1 cellular context compared by ENCODE assay signal in the genomic region with DNA sequence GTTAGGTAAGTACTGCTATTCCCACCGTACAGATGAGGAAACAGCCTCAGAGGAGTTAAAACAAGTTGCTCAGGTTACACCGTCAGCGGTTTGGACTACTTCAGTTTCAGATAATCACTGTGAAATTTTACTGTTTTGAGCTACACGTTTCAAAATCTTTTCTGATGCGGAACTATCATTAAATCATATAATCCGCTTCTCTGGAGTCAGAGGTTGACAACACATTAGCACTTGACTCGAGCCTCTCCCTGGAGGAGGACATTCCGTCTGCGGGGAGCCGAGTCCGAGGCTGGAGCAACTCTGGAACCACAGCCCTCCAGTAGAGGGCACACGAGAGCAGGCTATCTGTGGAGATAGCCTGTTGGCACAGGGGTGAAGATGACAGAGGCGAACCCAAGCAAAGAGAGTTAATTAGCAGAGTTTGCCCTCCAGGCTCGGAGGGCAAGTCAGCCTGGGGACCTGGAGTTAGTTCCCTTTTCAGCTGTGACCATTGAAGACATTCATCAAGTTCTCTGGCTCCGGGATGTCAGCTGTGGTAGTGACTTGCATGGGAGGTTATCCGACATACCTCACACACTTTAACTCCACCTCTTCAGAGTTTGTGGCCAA.
A peak's percentile ranks its signal among the peaks of the same experiment; 100 is the strongest.
TF ChIP-seq lines count a peak whose summit lies in the region.

No MANE protein-coding gene starts in this region.

TF ChIP-seq in WTC11, 78 proteins besides CTCF, POLR2A, EP300 and RAD21 (continued from another document):
- TF ChIP-seq ATF2 (CRISPR knock-in tag; IDR thresholded peaks at IDR 0.05; ENCODE audit: borderline replicate concordance, low read depth) (no peak), FOXK1 (CRISPR knock-in tag; IDR thresholded peaks at IDR 0.05) (peak; percentile 31; the same call in 1 of the 2 replicates), USF2 (CRISPR knock-in tag; IDR thresholded peaks at IDR 0.05) (no peak), KAT7 (CRISPR knock-in tag; IDR thresholded peaks at IDR 0.05; ENCODE audit: borderline replicate concordance) (no peak), CREM (CRISPR knock-in tag; IDR thresholded peaks at IDR 0.05) (peak; percentile 48; the same call in 1 of the 2 replicates), MYBL2 (CRISPR knock-in tag; IDR thresholded peaks at IDR 0.05) (no peak), USF1 (CRISPR knock-in tag; IDR thresholded peaks at IDR 0.05) (no peak), ETV6 (CRISPR knock-in tag; IDR thresholded peaks at IDR 0.05) (peak; percentile 43; the same call in 1 of the 2 replicates), ZNF121 (CRISPR knock-in tag; IDR thresholded peaks at IDR 0.05) (no peak), MLX (CRISPR knock-in tag; IDR thresholded peaks at IDR 0.05) (no peak), IRF2 (CRISPR knock-in tag; IDR thresholded peaks at IDR 0.05; ENCODE audit: borderline replicate concordance, low read depth) (no peak), TEAD1 (CRISPR knock-in tag; IDR thresholded peaks at IDR 0.05) (peak; percentile 19; the same call in 1 of the 2 replicates), NFATC4 (CRISPR knock-in tag; IDR thresholded peaks at IDR 0.05) (no peak), ZNF416 (CRISPR knock-in tag; IDR thresholded peaks at IDR 0.05) (no peak), ZNF219 (CRISPR knock-in tag; IDR thresholded peaks at IDR 0.05; ENCODE audit: borderline replicate concordance) (no peak), ZMAT4 (CRISPR knock-in tag; IDR thresholded peaks at IDR 0.05) (no peak), NR3C1 (CRISPR knock-in tag; conservative IDR thresholded peaks at IDR 0.05; ENCODE audit: low read depth) (no peak), NFE2L1 (CRISPR knock-in tag; IDR thresholded peaks at IDR 0.05) (no peak), CBFB (CRISPR knock-in tag; IDR thresholded peaks at IDR 0.05; ENCODE audit: low read depth) (0 out of 2 replicates have a peak, but pooled peaks have one; percentile 63)
- TF ChIP-seq, protein P1, sequence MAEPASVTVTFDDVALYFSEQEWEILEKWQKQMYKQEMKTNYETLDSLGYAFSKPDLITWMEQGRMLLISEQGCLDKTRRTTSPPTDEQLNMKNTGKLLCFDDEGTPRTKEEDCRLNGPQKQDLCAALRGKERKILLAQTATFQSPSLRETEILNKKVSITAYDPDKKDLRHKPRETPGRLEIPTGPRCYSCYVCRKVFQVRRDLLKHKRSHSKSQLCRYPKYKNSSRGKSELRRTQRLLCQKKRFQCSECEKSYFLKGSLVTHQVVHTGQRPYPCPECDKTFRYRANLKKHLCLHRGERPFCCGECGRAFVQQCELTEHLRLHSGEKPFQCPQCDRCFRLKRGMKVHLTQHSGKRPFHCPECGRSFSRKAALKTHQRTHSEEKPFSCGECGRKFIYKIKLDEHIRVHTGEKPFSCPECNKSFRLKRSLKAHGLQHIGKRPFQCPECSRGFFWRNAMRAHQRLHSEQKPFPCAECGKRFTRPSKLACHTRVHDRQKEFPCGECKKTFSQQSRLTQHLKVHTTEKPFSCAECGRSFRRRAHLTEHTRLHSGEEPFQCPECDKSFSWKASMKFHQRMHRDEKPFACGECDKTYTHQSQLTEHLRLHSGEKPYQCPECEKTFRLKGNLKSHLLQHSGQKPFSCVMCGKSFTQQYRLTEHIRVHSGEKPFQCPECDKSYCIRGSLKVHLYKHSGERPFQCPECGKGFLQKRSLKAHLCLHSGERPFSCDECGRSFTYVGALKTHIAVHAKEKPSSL (CRISPR knock-in tag; conservative IDR thresholded peaks at IDR 0.05): no peak
- TF ChIP-seq, protein P2, sequence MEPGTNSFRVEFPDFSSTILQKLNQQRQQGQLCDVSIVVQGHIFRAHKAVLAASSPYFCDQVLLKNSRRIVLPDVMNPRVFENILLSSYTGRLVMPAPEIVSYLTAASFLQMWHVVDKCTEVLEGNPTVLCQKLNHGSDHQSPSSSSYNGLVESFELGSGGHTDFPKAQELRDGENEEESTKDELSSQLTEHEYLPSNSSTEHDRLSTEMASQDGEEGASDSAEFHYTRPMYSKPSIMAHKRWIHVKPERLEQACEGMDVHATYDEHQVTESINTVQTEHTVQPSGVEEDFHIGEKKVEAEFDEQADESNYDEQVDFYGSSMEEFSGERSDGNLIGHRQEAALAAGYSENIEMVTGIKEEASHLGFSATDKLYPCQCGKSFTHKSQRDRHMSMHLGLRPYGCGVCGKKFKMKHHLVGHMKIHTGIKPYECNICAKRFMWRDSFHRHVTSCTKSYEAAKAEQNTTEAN (CRISPR knock-in tag; IDR thresholded peaks at IDR 0.05): no peak
- TF ChIP-seq, protein P3, sequence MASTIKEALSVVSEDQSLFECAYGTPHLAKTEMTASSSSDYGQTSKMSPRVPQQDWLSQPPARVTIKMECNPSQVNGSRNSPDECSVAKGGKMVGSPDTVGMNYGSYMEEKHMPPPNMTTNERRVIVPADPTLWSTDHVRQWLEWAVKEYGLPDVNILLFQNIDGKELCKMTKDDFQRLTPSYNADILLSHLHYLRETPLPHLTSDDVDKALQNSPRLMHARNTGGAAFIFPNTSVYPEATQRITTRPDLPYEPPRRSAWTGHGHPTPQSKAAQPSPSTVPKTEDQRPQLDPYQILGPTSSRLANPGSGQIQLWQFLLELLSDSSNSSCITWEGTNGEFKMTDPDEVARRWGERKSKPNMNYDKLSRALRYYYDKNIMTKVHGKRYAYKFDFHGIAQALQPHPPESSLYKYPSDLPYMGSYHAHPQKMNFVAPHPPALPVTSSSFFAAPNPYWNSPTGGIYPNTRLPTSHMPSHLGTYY (CRISPR knock-in tag; IDR thresholded peaks at IDR 0.05): no peak
